In the genomic region with DNA sequence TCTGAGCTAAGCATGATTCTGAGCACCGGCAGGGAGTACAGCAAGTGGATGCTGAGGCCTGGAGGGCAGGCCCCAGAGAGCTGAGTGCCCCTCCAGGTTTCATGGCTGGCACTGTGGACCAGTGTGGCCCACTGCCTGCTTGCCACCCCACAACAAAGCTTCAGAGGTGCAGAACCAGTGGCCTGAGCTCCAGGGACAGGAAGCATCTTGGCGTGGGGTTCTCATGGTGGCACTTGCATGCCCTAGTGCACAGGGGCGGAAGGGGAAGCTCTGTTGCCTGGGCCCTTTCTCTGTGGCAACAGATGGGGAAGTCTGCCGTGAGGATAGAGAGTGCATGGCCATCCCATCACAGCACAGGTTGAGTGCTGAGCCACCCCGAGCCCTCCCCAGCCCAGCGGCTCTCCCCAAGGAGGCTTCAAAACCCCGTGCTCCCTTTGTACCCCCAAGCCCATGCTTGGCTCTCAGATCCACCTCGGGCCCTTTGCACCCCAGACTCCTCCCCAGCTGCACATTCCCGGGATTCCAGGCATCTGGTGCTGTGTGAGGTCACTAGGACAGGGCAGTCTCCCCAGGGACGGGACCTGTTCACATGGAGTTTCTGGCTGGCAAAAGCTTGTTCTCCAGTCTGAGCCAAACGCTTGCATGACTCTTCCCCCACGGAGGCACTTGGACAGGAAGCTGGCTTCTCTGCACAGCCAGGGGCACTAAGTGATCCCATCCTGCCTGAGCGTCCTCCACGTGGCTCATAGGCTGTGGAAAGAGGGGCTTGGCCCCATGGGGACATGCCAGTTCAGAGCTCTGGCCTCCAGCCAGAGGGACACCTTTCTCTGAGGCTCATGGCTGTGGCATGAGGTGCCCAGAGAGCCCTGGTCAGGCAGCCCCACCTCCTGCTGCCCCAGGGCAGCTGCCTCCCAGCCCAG, we compare ENCODE assay signal across 1 cellular context.
TF ChIP-seq lines count a peak whose summit lies in the region.

No MANE protein-coding gene starts in this region.

TF ChIP-seq in liver, 16 proteins besides CTCF, POLR2A, EP300 and RAD21 (continued from another document):
- TF ChIP-seq, protein P1, sequence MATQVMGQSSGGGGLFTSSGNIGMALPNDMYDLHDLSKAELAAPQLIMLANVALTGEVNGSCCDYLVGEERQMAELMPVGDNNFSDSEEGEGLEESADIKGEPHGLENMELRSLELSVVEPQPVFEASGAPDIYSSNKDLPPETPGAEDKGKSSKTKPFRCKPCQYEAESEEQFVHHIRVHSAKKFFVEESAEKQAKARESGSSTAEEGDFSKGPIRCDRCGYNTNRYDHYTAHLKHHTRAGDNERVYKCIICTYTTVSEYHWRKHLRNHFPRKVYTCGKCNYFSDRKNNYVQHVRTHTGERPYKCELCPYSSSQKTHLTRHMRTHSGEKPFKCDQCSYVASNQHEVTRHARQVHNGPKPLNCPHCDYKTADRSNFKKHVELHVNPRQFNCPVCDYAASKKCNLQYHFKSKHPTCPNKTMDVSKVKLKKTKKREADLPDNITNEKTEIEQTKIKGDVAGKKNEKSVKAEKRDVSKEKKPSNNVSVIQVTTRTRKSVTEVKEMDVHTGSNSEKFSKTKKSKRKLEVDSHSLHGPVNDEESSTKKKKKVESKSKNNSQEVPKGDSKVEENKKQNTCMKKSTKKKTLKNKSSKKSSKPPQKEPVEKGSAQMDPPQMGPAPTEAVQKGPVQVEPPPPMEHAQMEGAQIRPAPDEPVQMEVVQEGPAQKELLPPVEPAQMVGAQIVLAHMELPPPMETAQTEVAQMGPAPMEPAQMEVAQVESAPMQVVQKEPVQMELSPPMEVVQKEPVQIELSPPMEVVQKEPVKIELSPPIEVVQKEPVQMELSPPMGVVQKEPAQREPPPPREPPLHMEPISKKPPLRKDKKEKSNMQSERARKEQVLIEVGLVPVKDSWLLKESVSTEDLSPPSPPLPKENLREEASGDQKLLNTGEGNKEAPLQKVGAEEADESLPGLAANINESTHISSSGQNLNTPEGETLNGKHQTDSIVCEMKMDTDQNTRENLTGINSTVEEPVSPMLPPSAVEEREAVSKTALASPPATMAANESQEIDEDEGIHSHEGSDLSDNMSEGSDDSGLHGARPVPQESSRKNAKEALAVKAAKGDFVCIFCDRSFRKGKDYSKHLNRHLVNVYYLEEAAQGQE (IDR thresholded peaks at IDR 0.05), result peak; percentile 21
- peak in 1 of 2 donors; percentile 49 for TF ChIP-seq HNF4A (conservative IDR thresholded peaks at IDR 0.05)
- TF ChIP-seq NR2F2 (IDR thresholded peaks at IDR 0.05), result no peak
- TF ChIP-seq FOXA2 (IDR thresholded peaks at IDR 0.05), result no peak
- TF ChIP-seq, protein P2, sequence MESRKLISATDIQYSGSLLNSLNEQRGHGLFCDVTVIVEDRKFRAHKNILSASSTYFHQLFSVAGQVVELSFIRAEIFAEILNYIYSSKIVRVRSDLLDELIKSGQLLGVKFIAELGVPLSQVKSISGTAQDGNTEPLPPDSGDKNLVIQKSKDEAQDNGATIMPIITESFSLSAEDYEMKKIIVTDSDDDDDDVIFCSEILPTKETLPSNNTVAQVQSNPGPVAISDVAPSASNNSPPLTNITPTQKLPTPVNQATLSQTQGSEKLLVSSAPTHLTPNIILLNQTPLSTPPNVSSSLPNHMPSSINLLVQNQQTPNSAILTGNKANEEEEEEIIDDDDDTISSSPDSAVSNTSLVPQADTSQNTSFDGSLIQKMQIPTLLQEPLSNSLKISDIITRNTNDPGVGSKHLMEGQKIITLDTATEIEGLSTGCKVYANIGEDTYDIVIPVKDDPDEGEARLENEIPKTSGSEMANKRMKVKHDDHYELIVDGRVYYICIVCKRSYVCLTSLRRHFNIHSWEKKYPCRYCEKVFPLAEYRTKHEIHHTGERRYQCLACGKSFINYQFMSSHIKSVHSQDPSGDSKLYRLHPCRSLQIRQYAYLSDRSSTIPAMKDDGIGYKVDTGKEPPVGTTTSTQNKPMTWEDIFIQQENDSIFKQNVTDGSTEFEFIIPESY (IDR thresholded peaks at IDR 0.05), result no peak
- no peak for TF ChIP-seq FOXA1 (IDR thresholded peaks at IDR 0.05)
